ENCODE assay signal across 16 cellular contexts in genomic region chr1:170789063-170789462, GRCh38.
"Had no signal": no experiment of that assay in that cellular context is flagged by ENCODE, and none has a peak within 500 bp of the region (broad histone marks: within the 10 kb centered on the region; RNA-seq: fewer than 3 reads in every experiment).

No MANE protein-coding gene starts in this region.

- H3K27ac ChIP-seq: epithelial cell of prostate, gastroesophageal sphincter, tibial nerve had no signal

- H3K4me1 ChIP-seq: tibial nerve had no signal

- H3K27me3 ChIP-seq: gastroesophageal sphincter, tibial nerve had no signal

- H3K36me3 ChIP-seq: gastroesophageal sphincter, tibial nerve had no signal

- H3K9me3 ChIP-seq: tibial nerve had no signal

- ATAC-seq: activated naive CD4-positive, alpha-beta T cell treated with anti-CD3 and anti-CD28 coated beads, Interleukin-2, amount 50 U/mL, for 72 hours; activated T-cell treated with anti-CD3 and anti-CD28 coated beads, Interleukin-2, amount 50 U/mL, for 4 hours; effector memory CD8-positive, alpha-beta T cell; gastroesophageal sphincter; left ventricle myocardium superior; right cardiac atrium; stimulated activated memory B cell treated with anti-CD40 and anti-IgM and Interleukin-4, amounts not matched to agents 10 μg/mL and 1 μg/mL and 100 μg/mL, for 72 hours had no signal

- DNase-seq: activated CD4-positive, alpha-beta memory T cell treated with anti-CD3 and anti-CD28 coated beads for 36 hours; activated CD4-positive, CD25-positive, alpha-beta regulatory T cell treated with anti-CD3 and anti-CD28 coated beads, Interleukin-2, amount 50 U/mL, for 72 hours; activated effector memory CD4-positive, alpha-beta T cell treated with anti-CD3 and anti-CD28 coated beads, Interleukin-2, amount 50 U/mL, for 16 hours; activated T-cell treated with anti-CD3 and anti-CD28 coated beads, Interleukin-2, amount 50 U/mL, for 4 hours; amygdala; effector memory CD8-positive, alpha-beta T cell; kidney; left ventricle myocardium superior; mesendoderm; occipital lobe; right cardiac atrium had no signal

- H3K4me3 ChIP-seq: gastroesophageal sphincter, tibial nerve had no signal
